ENCODE assay signal across 20 cellular contexts in the genomic region with DNA sequence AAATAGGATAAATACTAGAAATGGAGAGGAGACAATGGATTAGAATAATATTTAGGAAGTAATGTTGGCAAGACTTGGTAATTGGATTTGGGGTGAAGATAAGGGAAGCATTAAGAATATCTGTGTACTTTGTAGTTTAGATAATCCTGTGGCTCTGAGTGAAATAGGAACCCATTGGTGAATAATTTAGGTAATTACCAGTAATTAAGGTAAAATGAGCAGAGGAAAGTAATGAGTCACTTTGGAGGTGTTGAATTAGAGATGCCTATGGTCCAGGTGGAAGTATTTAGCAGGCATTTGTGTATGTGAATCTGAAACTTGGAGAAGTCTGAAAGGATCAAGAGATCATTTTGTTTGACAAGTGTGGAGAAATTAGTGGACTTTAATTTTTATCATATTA. TPM values are rescaled to one million over a fixed set of nuclear protein-coding genes. Genes with fewer than 3 reads are reported as not detected.
A peak's percentile ranks its signal among the peaks of the same experiment; 100 is the strongest.
DNase-seq lines count a peak whose midpoint lies in the region; ATAC-seq and TF ChIP-seq lines count a peak whose summit lies in the region.
"Had no signal": no experiment of that assay in that cellular context is flagged by ENCODE, and none has a peak within 500 bp of the region (broad histone marks: within the 10 kb centered on the region; RNA-seq: fewer than 3 reads in every experiment).

No MANE protein-coding gene starts in this region.

- H3K27me3 ChIP-seq in endodermal cell (ENCODE audit: control insufficient read depth, insufficient read depth, low read length, poor library complexity, severe bottlenecking): no peaks in the 10 kb centered on the region
- H3K27me3 ChIP-seq: Peyer's patch had no signal

- peaks cover 28% of the 10 kb centered on the region for H3K4me1 Mint-ChIP-seq in activated naive CD8-positive, alpha-beta T cell treated with anti-CD3 and anti-CD28 coated beads, Interleukin-2, amount 50 U/mL, for 24 hours
- H3K4me1 Mint-ChIP-seq in activated naive CD8-positive, alpha-beta T cell treated with anti-CD3 and anti-CD28 coated beads for 36 hours: peaks cover 27% of the 10 kb centered on the region
- peaks cover 29% of the 10 kb centered on the region for H3K4me1 Mint-ChIP-seq in endodermal cell

- H3K27ac Mint-ChIP-seq in activated naive CD8-positive, alpha-beta T cell treated with anti-CD3 and anti-CD28 coated beads, Interleukin-2, amount 50 U/mL, for 24 hours: no peak overlapping the region
- no peak overlapping the region for H3K27ac Mint-ChIP-seq in activated naive CD8-positive, alpha-beta T cell treated with anti-CD3 and anti-CD28 coated beads for 36 hours
- no peak overlapping the region for H3K27ac Mint-ChIP-seq in endodermal cell
- H3K27ac Mint-ChIP-seq: IgD-negative memory B cell had no signal

- no peaks in the 10 kb centered on the region for H3K27me3 Mint-ChIP-seq in activated naive CD8-positive, alpha-beta T cell treated with anti-CD3 and anti-CD28 coated beads, Interleukin-2, amount 50 U/mL, for 24 hours
- H3K27me3 Mint-ChIP-seq in activated naive CD8-positive, alpha-beta T cell treated with anti-CD3 and anti-CD28 coated beads for 36 hours: no peaks in the 10 kb centered on the region
- no peaks in the 10 kb centered on the region for H3K27me3 Mint-ChIP-seq in endodermal cell (ENCODE audit: insufficient read depth)
- H3K27me3 Mint-ChIP-seq: CD4-positive, alpha-beta memory T cell; IgD-negative memory B cell had no signal

- DNase-seq in NCI-H1105 treated with DMSO at 0.1 percent for 48 hours (lab: John Stamatoyannopoulos, UW): peak; percentile 14
- no peak for DNase-seq in NCI-H1105 (lab: John Stamatoyannopoulos, UW)
- DNase-seq in activated naive CD8-positive, alpha-beta T cell treated with anti-CD3 and anti-CD28 coated beads, Interleukin-2, amount 50 U/mL, for 24 hours: no peak
- no peak for DNase-seq in activated naive CD8-positive, alpha-beta T cell treated with anti-CD3 and anti-CD28 coated beads for 36 hours
- DNase-seq in endodermal cell: no peak
- no peak for DNase-seq in activated CD4-positive, alpha-beta T cell treated with anti-CD3 and anti-CD28 coated beads for 48 hours
- DNase-seq: Calu3; CD4-positive, alpha-beta memory T cell; DMS53; NCI-H2029; NCI-H2171; NCI-H446 treated with DMSO at 0.1 percent for 48 hours; NCI-H748 treated with DMSO at 0.1 percent for 48 hours; Peyer's patch had no signal

- H3K27ac ChIP-seq in endodermal cell (ENCODE audit: low read depth, low read length): no peak overlapping the region
- H3K27ac ChIP-seq: 22Rv1, Peyer's patch had no signal

- no peak for TF ChIP-seq CTCF in endodermal cell (conservative IDR thresholded peaks at IDR 0.05)

- H3K4me1 ChIP-seq in endodermal cell (ENCODE audit: control insufficient read depth, insufficient read depth, low read length): no peaks in the 10 kb centered on the region

- H3K36me3 Mint-ChIP-seq in activated naive CD8-positive, alpha-beta T cell treated with anti-CD3 and anti-CD28 coated beads, Interleukin-2, amount 50 U/mL, for 24 hours (ENCODE audit: low read depth): peaks cover 25% of the 10 kb centered on the region
- H3K36me3 Mint-ChIP-seq in activated naive CD8-positive, alpha-beta T cell treated with anti-CD3 and anti-CD28 coated beads for 36 hours: peaks cover 32% of the 10 kb centered on the region
- peaks cover 24% of the 10 kb centered on the region for H3K36me3 Mint-ChIP-seq in endodermal cell (ENCODE audit: low read depth)

- H3K9me3 Mint-ChIP-seq in activated naive CD8-positive, alpha-beta T cell treated with anti-CD3 and anti-CD28 coated beads, Interleukin-2, amount 50 U/mL, for 24 hours: peaks cover 7% of the 10 kb centered on the region
- H3K9me3 Mint-ChIP-seq in activated naive CD8-positive, alpha-beta T cell treated with anti-CD3 and anti-CD28 coated beads for 36 hours: peaks cover 12% of the 10 kb centered on the region
- peaks cover 19% of the 10 kb centered on the region for H3K9me3 Mint-ChIP-seq in endodermal cell
- H3K9me3 Mint-ChIP-seq: CD4-positive, alpha-beta memory T cell had no signal

- H3K4me3 ChIP-seq in endodermal cell (ENCODE audit: low read length): peak overlapping the region; percentile 99
- H3K4me3 ChIP-seq: HAP-1, Peyer's patch had no signal

- no peak overlapping the region for H3K4me3 Mint-ChIP-seq in activated naive CD8-positive, alpha-beta T cell treated with anti-CD3 and anti-CD28 coated beads, Interleukin-2, amount 50 U/mL, for 24 hours
- no peak overlapping the region for H3K4me3 Mint-ChIP-seq in activated naive CD8-positive, alpha-beta T cell treated with anti-CD3 and anti-CD28 coated beads for 36 hours
- no peak overlapping the region for H3K4me3 Mint-ChIP-seq in endodermal cell
- H3K4me3 Mint-ChIP-seq: CD4-positive, alpha-beta memory T cell had no signal

- ATAC-seq in activated naive CD8-positive, alpha-beta T cell treated with anti-CD3 and anti-CD28 coated beads, Interleukin-2, amount 50 U/mL, for 24 hours: peak; percentile 55
- ATAC-seq in GM19324 (IDR thresholded peaks at IDR 0.05; ENCODE audit: low FRiP score, unreplicated experiment) (no peak), GM21447 (IDR thresholded peaks at IDR 0.05; ENCODE audit: unreplicated experiment) (no peak)
- ATAC-seq: Right ventricle myocardium inferior had no signal

- H3K36me3 ChIP-seq in endodermal cell (ENCODE audit: control insufficient read depth, insufficient read depth, low read length): peaks cover 60% of the 10 kb centered on the region
- H3K36me3 ChIP-seq: HAP-1, Peyer's patch had no signal

- H3K9ac ChIP-seq in endodermal cell (ENCODE audit: extremely low read depth, low read length, poor library complexity, severe bottlenecking): no peak overlapping the region

- H3K9me3 ChIP-seq in endodermal cell (ENCODE audit: control insufficient read depth, low read length): peaks cover 20% of the 10 kb centered on the region
- H3K9me3 ChIP-seq: HAP-1, Peyer's patch had no signal

RNA-seq across cellular contexts. Expression of a gene that starts 5.7 kb away (rescaled TPM):
- 10 to 100 TPM; 40.9 to 41.9 TPM for total RNA-seq in activated naive CD8-positive, alpha-beta T cell treated with anti-CD3 and anti-CD28 coated beads for 36 hours
- total RNA-seq in endodermal cell: 100 to 1,000 TPM in 1 of 2 donors, 10 to 100 TPM in 1; 65.7 to 132 TPM
- 38.2 TPM for polyA plus RNA-seq in endodermal cell (2013, experiment 1 of 2)
- 48.4 TPM for polyA plus RNA-seq in endodermal cell (2013, experiment 2 of 2)
